ENCODE assay signal across 13 cellular contexts in the genomic region with DNA sequence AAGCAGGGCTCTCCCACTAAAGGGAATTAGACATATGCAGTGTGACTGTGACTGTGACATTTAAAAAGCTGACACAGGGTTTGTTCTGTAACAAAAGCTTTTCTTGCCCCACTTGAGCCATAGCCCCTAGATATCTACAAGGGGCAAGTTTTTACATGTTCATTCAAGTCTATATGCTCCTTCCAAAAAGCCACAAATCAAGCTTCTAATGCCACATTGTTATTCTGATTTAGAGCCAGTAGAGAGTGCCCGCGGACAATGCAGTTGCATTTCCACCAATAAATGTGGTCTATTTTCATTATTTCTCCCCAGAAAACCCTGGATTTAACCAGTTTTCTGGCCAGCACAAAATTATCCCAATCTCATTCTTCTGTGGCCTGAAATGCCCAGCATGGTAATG. TPM values are rescaled to one million over a fixed set of nuclear protein-coding genes. Genes with fewer than 3 reads are reported as not detected.
DNase-seq lines count a peak whose midpoint lies in the region; ATAC-seq and TF ChIP-seq lines count a peak whose summit lies in the region.
"Had no signal": no experiment of that assay in that cellular context is flagged by ENCODE, and none has a peak within 500 bp of the region (broad histone marks: within the 10 kb centered on the region; RNA-seq: fewer than 3 reads in every experiment).

No MANE protein-coding gene starts in this region.

- peaks cover 21% of the 10 kb centered on the region for H3K4me1 Mint-ChIP-seq in GM23338
- peaks cover 92% of the 10 kb centered on the region for H3K4me1 Mint-ChIP-seq in activated CD8-positive, alpha-beta T cell treated with anti-CD3 and anti-CD28 coated beads for 36 hours (ENCODE audit: low read depth)

- H2AFZ ChIP-seq in GM23338: no peak overlapping the region
- H2AFZ ChIP-seq: parathyroid adenoma had no signal

- H3K36me3 Mint-ChIP-seq in GM23338 (ENCODE audit: low read depth): peaks cover 4% of the 10 kb centered on the region; the same call in 1 of the 3 replicates
- H3K36me3 Mint-ChIP-seq in activated CD8-positive, alpha-beta T cell treated with anti-CD3 and anti-CD28 coated beads for 36 hours (ENCODE audit: low read depth): peaks cover 69% of the 10 kb centered on the region

- H3K27me3 ChIP-seq in BLaER1 treated with 17β-estradiol and CSF1 and Interleukin-3, amounts not matched to agents 10 nM and 100 nM: no peaks in the 10 kb centered on the region
- no peaks in the 10 kb centered on the region for H3K27me3 ChIP-seq in GM23338 (ENCODE audit: insufficient read depth)

- H4K20me1 ChIP-seq in BLaER1 treated with 17β-estradiol and CSF1 and Interleukin-3, amounts not matched to agents 10 nM and 100 nM: peaks cover 0 to 98% (median 54%) of the 10 kb centered on the region in 11 experiments; a peak in 11 of 22 replicates
- H4K20me1 ChIP-seq in GM23338 (replicated peaks; ENCODE audit: insufficient read depth): no peaks in the 10 kb centered on the region

- peaks cover 0 to 3% (median 0%) of the 10 kb centered on the region in 11 experiments; a peak in 1 of 22 replicates for H3K9me3 ChIP-seq in BLaER1 treated with 17β-estradiol and CSF1 and Interleukin-3, amounts not matched to agents 10 nM and 100 nM (replicated peaks in 1 of 11)
- H3K9me3 ChIP-seq: thoracic aorta had no signal

- peaks cover 19 to 93% (median 53%) of the 10 kb centered on the region in 11 experiments for H3K36me3 ChIP-seq in BLaER1 treated with 17β-estradiol and CSF1 and Interleukin-3, amounts not matched to agents 10 nM and 100 nM
- H3K36me3 ChIP-seq in GM23338 (ENCODE audit: insufficient read depth): no peaks in the 10 kb centered on the region
- H3K36me3 ChIP-seq: thoracic aorta had no signal

- no peaks in the 10 kb centered on the region for H3K9me3 Mint-ChIP-seq in GM23338
- H3K9me3 Mint-ChIP-seq in activated CD8-positive, alpha-beta T cell treated with anti-CD3 and anti-CD28 coated beads for 36 hours: peaks cover 3% of the 10 kb centered on the region

- peak overlapping the region; percentile 66 for H3K27ac Mint-ChIP-seq in GM23338
- H3K27ac Mint-ChIP-seq in activated CD8-positive, alpha-beta T cell treated with anti-CD3 and anti-CD28 coated beads for 36 hours: peak overlapping the region; percentile 81

- H3K9ac ChIP-seq in BLaER1 treated with 17β-estradiol and CSF1 and Interleukin-3, amounts not matched to agents 10 nM and 100 nM: peak overlapping the region in 4 of 11 experiments; percentile 6 to 53 (median 32); a peak in 4 of 22 replicates
- H3K9ac ChIP-seq: parathyroid adenoma had no signal

- peaks cover 10% of the 10 kb centered on the region; the same call in 1 of the 2 replicates for H3K9me2 ChIP-seq in GM23338 (ENCODE audit: insufficient read depth)

- no peak; the same call in 2 of the 3 replicates for ATAC-seq in GM23338
- ATAC-seq in activated CD8-positive, alpha-beta T cell treated with anti-CD3 and anti-CD28 coated beads for 36 hours: no peak
- no peak for ATAC-seq in HG03521 (IDR thresholded peaks at IDR 0.05; ENCODE audit: unreplicated experiment)
- no peak for ATAC-seq in HG03460 (IDR thresholded peaks at IDR 0.05; ENCODE audit: unreplicated experiment)
- ATAC-seq in GM21360 (IDR thresholded peaks at IDR 0.05; ENCODE audit: unreplicated experiment): no peak
- ATAC-seq: left lobe of liver had no signal

- H3K4me3 ChIP-seq in BLaER1 treated with 17β-estradiol and CSF1 and Interleukin-3, amounts not matched to agents 10 nM and 100 nM: no peak overlapping the region
- H3K4me3 ChIP-seq in GM23338: no peak overlapping the region
- H3K4me3 ChIP-seq: thoracic aorta had no signal

- peak overlapping the region in 8 of 11 experiments; percentile 17 to 94 (median 55); a peak in 11 of 22 replicates for H3K27ac ChIP-seq in BLaER1 treated with 17β-estradiol and CSF1 and Interleukin-3, amounts not matched to agents 10 nM and 100 nM
- H3K27ac ChIP-seq in GM23338 (ENCODE audit: low read depth): no peak overlapping the region
- H3K27ac ChIP-seq: parathyroid adenoma, thoracic aorta had no signal

- CTCF ChIA-PET in activated CD8-positive, alpha-beta T cell treated with anti-CD3 and anti-CD28 coated beads for 36 hours (lab: Charles Lee): interaction anchor here (1.1 to 11.0 kb wide), 20 partner anchors 10 to 281 kb away, joined by 3 to 119 read pairs (median 6); partner anchors contain the start of gene ARHGAP25

- peaks cover 8% of the 10 kb centered on the region for H3K27me3 Mint-ChIP-seq in GM23338 (ENCODE audit: insufficient read depth, low read depth, poor library complexity)
- H3K27me3 Mint-ChIP-seq in activated CD8-positive, alpha-beta T cell treated with anti-CD3 and anti-CD28 coated beads for 36 hours: no peaks in the 10 kb centered on the region

- POLR2A ChIA-PET in activated CD8-positive, alpha-beta T cell treated with anti-CD3 and anti-CD28 coated beads for 36 hours (lab: Charles Lee): interaction anchor here (0.7 to 11.0 kb wide), 9 partner anchors 9 to 35 kb away, joined by 3 to 111 read pairs (median 6); partner anchors contain the start of gene ARHGAP25

- H3F3A ChIP-seq in GM23338 (replicated peaks; ENCODE audit: low read depth): no peaks in the 10 kb centered on the region

- H3K4me3 Mint-ChIP-seq in GM23338: no peak overlapping the region
- peak overlapping the region; percentile 11 for H3K4me3 Mint-ChIP-seq in activated CD8-positive, alpha-beta T cell treated with anti-CD3 and anti-CD28 coated beads for 36 hours

- no peaks in the 10 kb centered on the region for H3K79me2 ChIP-seq in GM23338 (replicated peaks; ENCODE audit: insufficient read depth)
- H3K79me2 ChIP-seq: parathyroid adenoma had no signal

- intact Hi-C loops in activated CD8-positive, alpha-beta T cell treated with anti-CD3 and anti-CD28 coated beads for 36 hours (cut with micrococcal nuclease): loop anchor here (2.0 kb wide), 1 partner anchor 18 kb away; no protein-coding TSS in a partner anchor
- intact Hi-C loops in posterior cingulate gyrus (cut with DNase I): no loop called here

- peak; percentile 24 for DNase-seq in GM23338 (ENCODE audit: low spot score)
- DNase-seq in activated CD8-positive, alpha-beta T cell treated with anti-CD3 and anti-CD28 coated beads for 36 hours: no peak
- peak; percentile 18 for DNase-seq in fibroblast of peridontal ligament (ENCODE audit: extremely low read depth)
- no peak for DNase-seq in posterior cingulate gyrus
- DNase-seq: NCI-H1436 treated with DMSO at 0.1 percent for 48 hours; NK-92 treated with Interleukin-12 subunit alpha and Interleukin-12 subunit beta, amount 100 ng/mL, for 24 hours had no signal

- peak in 1 of 2 experiments; percentile 12; a peak in 1 of 4 replicates for TF ChIP-seq CTCF in GM23338 (conservative IDR thresholded peaks at IDR 0.05; ENCODE audit: low read depth in 2 of 2)
- no peak for TF ChIP-seq CTCF in activated CD8-positive, alpha-beta T cell treated with anti-CD3 and anti-CD28 coated beads for 36 hours (IDR thresholded peaks at IDR 0.05)

- H3K4me2 ChIP-seq in BLaER1 treated with 17β-estradiol and CSF1 and Interleukin-3, amounts not matched to agents 10 nM and 100 nM: peak overlapping the region in 9 of 11 experiments; percentile 6 to 98 (median 93); a peak in 15 of 22 replicates
- H3K4me2 ChIP-seq in GM23338: 0 out of 2 replicates have a peak overlapping the region, but pooled peaks have one; percentile 1

- peaks cover 83 to 100% (median 100%) of the 10 kb centered on the region in 10 experiments for H3K4me1 ChIP-seq in BLaER1 treated with 17β-estradiol and CSF1 and Interleukin-3, amounts not matched to agents 10 nM and 100 nM
- H3K4me1 ChIP-seq in GM23338 (ENCODE audit: insufficient read depth): peaks cover 18% of the 10 kb centered on the region
- H3K4me1 ChIP-seq: parathyroid adenoma had no signal

RNA-seq across cellular contexts. Expression of gene ARHGAP25, which starts 9.9 kb away (rescaled TPM):
- 1.9 and 2.5 TPM in 2 replicates for total RNA-seq in GM23338 (2014; rRNA removed; shearing (Covaris generic))
- 1.9 and 2.0 TPM in 2 replicates for polyA plus RNA-seq in GM23338 (2016; fragmentation: Nextera tagmentation; extraction: Ambion mirVana)
- 10 to 100 TPM; 59.3 to 61.5 TPM for total RNA-seq in activated CD8-positive, alpha-beta T cell treated with anti-CD3 and anti-CD28 coated beads for 36 hours

Comparison
In these comparisons a context has a peak if more than half of its experiments do, and no peak if none do; other contexts are left out.
1. DNase-seq: peak in GM23338 (single experiment) and fibroblast of peridontal ligament (single experiment); none in activated CD8-positive, alpha-beta T cell treated with anti-CD3 and anti-CD28 coated beads for 36 hours (single experiment) and posterior cingulate gyrus (0 of 10).
2. RNA of gene ARHGAP25, which starts 9.9 kb away (total RNA-seq): 59.3 to 61.5 TPM in activated CD8-positive, alpha-beta T cell treated with anti-CD3 and anti-CD28 coated beads for 36 hours; 1.9 to 2.5 TPM in GM23338; every median in the first group is over 10 times any median in the second.